Comparison of ENCODE assay signal across 21 cellular contexts in the genomic region with DNA sequence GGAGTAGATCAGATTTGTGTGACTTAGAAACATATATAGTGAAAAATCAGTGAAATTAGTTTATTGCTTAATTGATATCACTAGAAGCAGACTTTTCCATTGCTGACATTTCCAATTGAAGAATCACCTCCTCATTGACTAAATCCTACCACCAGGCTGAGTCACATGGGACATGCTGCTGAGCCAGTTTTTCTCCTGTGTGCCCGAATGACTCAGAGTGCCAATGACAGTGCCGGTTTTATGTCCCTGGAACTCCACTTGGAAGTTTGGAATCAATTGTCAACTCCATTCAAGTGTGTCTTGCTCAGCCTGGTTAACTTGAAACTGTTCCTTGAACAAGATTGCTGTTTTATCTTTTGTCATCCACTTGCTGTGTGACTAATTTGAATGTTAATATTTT.
DNase-seq lines count a peak whose midpoint lies in the region; ATAC-seq and TF ChIP-seq lines count a peak whose summit lies in the region.
"Had no signal": no experiment of that assay in that cellular context is flagged by ENCODE, and none has a peak within 500 bp of the region (broad histone marks: within the 10 kb centered on the region; RNA-seq: fewer than 3 reads in every experiment).

No MANE protein-coding gene starts in this region.

- no peak for TF ChIP-seq POLR2A in upper lobe of left lung (IDR thresholded peaks at IDR 0.05)

- peak; percentile 48 for DNase-seq in Caki2 (ENCODE audit: low read depth)
- peak; percentile 29 for DNase-seq in HK-2 (ENCODE audit: unreplicated experiment)
- DNase-seq in astrocyte of the hippocampus (ENCODE audit: low read depth, low spot score): peak; percentile 18
- DNase-seq in islet precursor cell: peak; percentile 63
- DNase-seq in superior temporal gyrus (ENCODE audit: extremely low spot score): no peak
- no peak for DNase-seq in upper lobe of left lung
- DNase-seq in activated T-cell treated with anti-CD3 and anti-CD28 coated beads, Interleukin-2, amount 50 U/mL, for 1 hour: no peak
- DNase-seq: activated B cell treated with CpG ODN at 0.5 μM for 24 hours; amygdala; effector memory CD4-positive, alpha-beta T cell; GF-D8; KG1; NCI-H1105; NCI-H2171 treated with DMSO at 0.1 percent for 48 hours; ovary; stimulated activated CD4-positive, alpha-beta T cell treated with anti-CD3 and anti-CD28 coated beads, Interleukin-2, amount 100 ng/mL, for 48 hours; substantia nigra had no signal

- WGBS in upper lobe of left lung, 2 donors: 84 to 95% methylated on average over 2 of the region's 2 CpGs

- no peak for TF ChIP-seq CTCF in upper lobe of left lung (IDR thresholded peaks at IDR 0.05)

- TF ChIP-seq EP300 in upper lobe of left lung (IDR thresholded peaks at IDR 0.05): no peak

- ATAC-seq in upper lobe of left lung (ENCODE audit: low FRiP score in 2 of 2): no peak
- no peak for ATAC-seq in GM21723 (IDR thresholded peaks at IDR 0.05; ENCODE audit: unreplicated experiment)
- ATAC-seq: gastroesophageal sphincter, Right ventricle myocardium inferior had no signal

- H3K9me3 ChIP-seq in upper lobe of left lung: peaks cover 0 to 3% (median 2%) of the 10 kb centered on the region in 4 donors
- H3K9me3 ChIP-seq: ovary had no signal

- in situ Hi-C loops in Caki2 (cut with HindIII; ENCODE audit: low pct_unique_long_range_greater_than_20kb, low sequenced_read_pairs): no loop called here

- H3K27ac ChIP-seq in upper lobe of left lung: no peak overlapping the region
- H3K27ac ChIP-seq: gastroesophageal sphincter, HL-60, ovary had no signal

- H3K36me3 ChIP-seq in upper lobe of left lung: no peaks in the 10 kb centered on the region
- H3K36me3 ChIP-seq: gastroesophageal sphincter, ovary had no signal

- no peaks in the 10 kb centered on the region for H3K4me1 ChIP-seq in upper lobe of left lung
- H3K4me1 ChIP-seq: gastroesophageal sphincter had no signal

- no peaks in the 10 kb centered on the region for H3K27me3 ChIP-seq in upper lobe of left lung
- H3K27me3 ChIP-seq: gastroesophageal sphincter, ovary had no signal

- H3K4me3 ChIP-seq in upper lobe of left lung: no peak overlapping the region
- H3K4me3 ChIP-seq: gastroesophageal sphincter, ovary had no signal

Comparison
In these comparisons a context has a peak if more than half of its experiments do, and no peak if none do; other contexts are left out.
1. DNase-seq: peak in Caki2 (single experiment), HK-2 (single experiment), astrocyte of the hippocampus (single experiment) and islet precursor cell (single experiment); none in superior temporal gyrus (single experiment), upper lobe of left lung (0 of 2) and activated T-cell treated with anti-CD3 and anti-CD28 coated beads, Interleukin-2, amount 50 U/mL, for 1 hour (single experiment).